ENCODE assay signal across 16 cellular contexts in the genomic region with DNA sequence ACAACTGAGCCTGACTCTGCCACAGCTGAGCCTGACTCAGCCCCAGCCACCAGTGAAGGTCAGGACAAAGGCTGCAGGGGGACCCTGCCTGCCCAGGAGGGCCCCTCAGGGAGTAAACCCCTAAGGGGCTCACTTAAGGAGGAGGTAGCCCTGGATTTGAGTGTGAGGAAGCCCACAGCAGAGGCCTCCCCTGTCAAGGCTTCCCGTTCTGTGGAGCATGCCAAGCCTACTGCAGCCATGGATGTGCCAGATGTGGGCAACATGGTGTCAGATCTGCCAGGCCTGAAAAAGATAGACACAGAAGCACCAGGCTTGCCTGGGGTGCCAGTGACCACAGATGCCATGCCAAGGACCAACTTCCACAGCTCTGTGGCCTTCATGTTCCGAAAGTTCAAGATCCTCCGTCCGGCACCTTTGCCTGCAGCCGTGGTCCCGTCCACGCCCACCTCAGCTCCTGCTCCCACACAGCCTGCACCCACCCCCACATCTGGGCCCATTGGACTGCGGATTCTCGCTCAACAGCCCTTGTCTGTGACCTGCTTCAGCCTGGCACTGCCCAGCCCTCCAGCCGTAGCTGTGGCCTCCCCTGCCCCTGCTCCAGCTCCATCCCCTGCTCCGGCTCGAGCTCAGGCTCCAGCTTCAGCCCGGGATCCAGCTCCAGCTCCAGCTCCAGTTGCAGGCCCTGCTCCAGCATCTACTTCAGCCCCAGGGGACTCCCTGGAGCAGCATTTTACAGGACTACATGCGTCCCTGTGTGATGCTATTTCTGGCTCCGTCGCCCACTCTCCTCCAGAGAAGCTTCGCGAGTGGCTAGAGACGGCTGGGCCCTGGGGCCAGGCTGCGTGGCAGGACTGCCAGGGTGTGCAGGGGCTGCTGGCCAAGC. TPM values are rescaled to one million over a fixed set of nuclear protein-coding genes. Genes with fewer than 3 reads are reported as not detected.
"Had no signal": no experiment of that assay in that cellular context is flagged by ENCODE, and none has a peak within 500 bp of the region (broad histone marks: within the 10 kb centered on the region; RNA-seq: fewer than 3 reads in every experiment).

No MANE protein-coding gene starts in this region.

- H3K36me3 ChIP-seq: uterus had no signal

- H3K9me3 ChIP-seq: ascending aorta, esophagus squamous epithelium, sigmoid colon, thyroid gland, uterus had no signal

- H3K27ac Mint-ChIP-seq: activated T-helper 17 cell treated with anti-CD3 and anti-CD28 coated beads, Interleukin-2, amount 50 U/mL, for 72 hours had no signal

- H3K4me3 Mint-ChIP-seq: activated T-helper 17 cell treated with anti-CD3 and anti-CD28 coated beads, Interleukin-2, amount 50 U/mL, for 72 hours had no signal

- H3K27ac ChIP-seq: ascending aorta, esophagus squamous epithelium, sigmoid colon, thyroid gland, uterus had no signal

- DNase-seq: activated naive CD4-positive, alpha-beta T cell treated with Interleukin-2 at 50 U/mL for 16 hours; esophagus squamous epithelium; foreskin fibroblast; sigmoid colon; stimulated activated CD4-positive, alpha-beta T cell treated with anti-CD3 and anti-CD28 coated beads, Interleukin-1b, Interleukin-23, amount 100 ng/mL, for 48 hours; thyroid gland; uterus had no signal

- H3K27me3 ChIP-seq: ascending aorta, esophagus squamous epithelium, sigmoid colon, thyroid gland, uterus had no signal

- H3K4me3 ChIP-seq: esophagus squamous epithelium, sigmoid colon, thyroid gland, uterus had no signal

- ATAC-seq: activated T-helper 17 cell treated with anti-CD3 and anti-CD28 coated beads, Interleukin-2, amount 50 U/mL, for 72 hours had no signal

- H3K9me3 Mint-ChIP-seq: activated T-helper 17 cell treated with anti-CD3 and anti-CD28 coated beads, Interleukin-2, amount 50 U/mL, for 72 hours had no signal

RNA-seq across cellular contexts. Expression of gene C15orf39, which starts 6.2 kb away (rescaled TPM):
- polyA plus RNA-seq: neural cell had no signal

RNA-seq across cellular contexts. Expression of gene GOLGA6C, which starts 50.3 kb away (rescaled TPM):
- total RNA-seq: activated CD8-positive, alpha-beta memory T cell treated with anti-CD3 and anti-CD28 coated beads for 36 hours; activated T-helper 17 cell treated with anti-CD3 and anti-CD28 coated beads, Interleukin-2, amount 50 U/mL, for 72 hours; ascending aorta; endothelial cell of umbilical vein; esophagus squamous epithelium; kidney epithelial cell; mesenteric fat pad; omental fat pad; pulmonary artery endothelial cell; thyroid gland; uterus had no signal
- polyA plus RNA-seq: endothelial cell of umbilical vein, neural cell, sigmoid colon had no signal
